In the genomic region with DNA sequence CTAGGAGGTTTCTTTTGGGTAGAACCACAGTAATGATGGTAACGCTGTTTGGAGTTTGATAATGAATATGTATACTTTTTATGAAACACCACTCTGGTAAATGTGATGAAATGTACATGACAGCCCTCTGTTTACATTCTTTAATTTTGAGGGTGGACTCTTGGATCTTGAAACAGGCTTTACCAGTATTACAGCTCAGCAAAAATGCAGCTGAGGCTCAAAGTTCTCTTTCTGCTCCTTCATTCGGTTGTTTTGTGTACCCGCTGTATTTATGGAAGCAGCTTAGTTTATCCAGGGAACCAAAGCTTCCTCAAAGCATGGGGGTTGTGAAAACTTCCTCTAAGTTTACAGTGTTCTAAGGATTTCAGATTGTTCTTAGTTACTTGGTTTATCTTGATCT, we compare ENCODE assay signal across 1 cellular context.
A peak's percentile ranks its signal among the peaks of the same experiment; 100 is the strongest.
TF ChIP-seq lines count a peak whose summit lies in the region.

No MANE protein-coding gene starts in this region.

TF ChIP-seq in HepG2, 621 proteins besides CTCF, POLR2A, EP300 and RAD21 (continued from another document and continues in another):
- TF ChIP-seq ZNF615 (CRISPR knock-in tag; IDR thresholded peaks at IDR 0.05; ENCODE audit: borderline replicate concordance) (no peak), ZNF569 (CRISPR knock-in tag; IDR thresholded peaks at IDR 0.05; ENCODE audit: borderline replicate concordance) (no peak), KAT8 (CRISPR knock-in tag; IDR thresholded peaks at IDR 0.05) (peak; percentile 56; the same call in 1 of the 2 replicates), WIZ (CRISPR knock-in tag; IDR thresholded peaks at IDR 0.05) (no peak), CHD2 (IDR thresholded peaks at IDR 0.05; ENCODE audit: low read depth, low read length) (no peak), TEAD3 (CRISPR knock-in tag; optimal IDR thresholded peaks at IDR 0.05; ENCODE audit: borderline replicate concordance) (peak; percentile 97), ZNF629 (CRISPR knock-in tag; conservative IDR thresholded peaks at IDR 0.05) (no peak; the same call in 1 of the 2 replicates), RFX5 (IDR thresholded peaks at IDR 0.05; ENCODE audit: low read depth, low read length) (no peak), ZNF430 (CRISPR knock-in tag; IDR thresholded peaks at IDR 0.05) (no peak), ZNF792 (CRISPR knock-in tag; IDR thresholded peaks at IDR 0.05) (0 out of 2 replicates have a peak, but pooled peaks have one; percentile 26), ATF7 (IDR thresholded peaks at IDR 0.05) (no peak), ATF7 (CRISPR knock-in tag; IDR thresholded peaks at IDR 0.05) (no peak), ZNF441 (CRISPR knock-in tag; IDR thresholded peaks at IDR 0.05; ENCODE audit: borderline replicate concordance) (no peak), ADNP (CRISPR knock-in tag; IDR thresholded peaks at IDR 0.05) (no peak), ZNF34 (CRISPR knock-in tag; IDR thresholded peaks at IDR 0.05; ENCODE audit: borderline replicate concordance) (no peak), NR2F6 (IDR thresholded peaks at IDR 0.05) (0 out of 2 replicates have a peak, but pooled peaks have one; percentile 34), NR2F6 (CRISPR knock-in tag; IDR thresholded peaks at IDR 0.05) (peak; percentile 43; the same call in 1 of the 2 replicates), ATF7-NPFF (CRISPR knock-in tag; IDR thresholded peaks at IDR 0.05; ENCODE audit: low read depth) (no peak), MAF1 (CRISPR knock-in tag; IDR thresholded peaks at IDR 0.05; ENCODE audit: borderline replicate concordance) (no peak), ZNF232 (CRISPR knock-in tag; IDR thresholded peaks at IDR 0.05; ENCODE audit: borderline replicate concordance) (no peak), ATF3 (CRISPR knock-in tag; IDR thresholded peaks at IDR 0.05) (no peak), ZNF253 (CRISPR knock-in tag; IDR thresholded peaks at IDR 0.05; ENCODE audit: borderline replicate concordance) (no peak), SIN3A (IDR thresholded peaks at IDR 0.05; ENCODE audit: borderline replicate concordance, low read depth, low read length) (no peak), KLF12 (CRISPR knock-in tag; IDR thresholded peaks at IDR 0.05; ENCODE audit: borderline replicate concordance) (no peak), ZMYM3 (CRISPR knock-in tag; IDR thresholded peaks at IDR 0.05) (peak; percentile 41; the same call in 1 of the 2 replicates), KDM5B (CRISPR knock-in tag; IDR thresholded peaks at IDR 0.05; ENCODE audit: borderline replicate concordance) (no peak), ZNF75D (CRISPR knock-in tag; IDR thresholded peaks at IDR 0.05; ENCODE audit: borderline replicate concordance) (no peak), PRMT3 (CRISPR knock-in tag; IDR thresholded peaks at IDR 0.05; ENCODE audit: borderline replicate concordance, low read depth) (no peak), NRL (CRISPR knock-in tag; IDR thresholded peaks at IDR 0.05; ENCODE audit: borderline replicate concordance) (no peak), MTF2 (CRISPR knock-in tag; IDR thresholded peaks at IDR 0.05; ENCODE audit: borderline replicate concordance) (no peak), ZFP91 (CRISPR knock-in tag; IDR thresholded peaks at IDR 0.05; ENCODE audit: borderline replicate concordance) (no peak), THAP9 (CRISPR knock-in tag; IDR thresholded peaks at IDR 0.05; ENCODE audit: borderline replicate concordance) (no peak), HMGA1 (CRISPR knock-in tag; conservative IDR thresholded peaks at IDR 0.05) (no peak), EED (CRISPR knock-in tag; IDR thresholded peaks at IDR 0.05) (no peak), ZNF777 (CRISPR knock-in tag; IDR thresholded peaks at IDR 0.05) (no peak), TMF1 (CRISPR knock-in tag; IDR thresholded peaks at IDR 0.05; ENCODE audit: low read depth) (no peak), CENPBD1 (CRISPR knock-in tag; IDR thresholded peaks at IDR 0.05; ENCODE audit: borderline replicate concordance, low read depth) (no peak)
- TF ChIP-seq, protein P1, sequence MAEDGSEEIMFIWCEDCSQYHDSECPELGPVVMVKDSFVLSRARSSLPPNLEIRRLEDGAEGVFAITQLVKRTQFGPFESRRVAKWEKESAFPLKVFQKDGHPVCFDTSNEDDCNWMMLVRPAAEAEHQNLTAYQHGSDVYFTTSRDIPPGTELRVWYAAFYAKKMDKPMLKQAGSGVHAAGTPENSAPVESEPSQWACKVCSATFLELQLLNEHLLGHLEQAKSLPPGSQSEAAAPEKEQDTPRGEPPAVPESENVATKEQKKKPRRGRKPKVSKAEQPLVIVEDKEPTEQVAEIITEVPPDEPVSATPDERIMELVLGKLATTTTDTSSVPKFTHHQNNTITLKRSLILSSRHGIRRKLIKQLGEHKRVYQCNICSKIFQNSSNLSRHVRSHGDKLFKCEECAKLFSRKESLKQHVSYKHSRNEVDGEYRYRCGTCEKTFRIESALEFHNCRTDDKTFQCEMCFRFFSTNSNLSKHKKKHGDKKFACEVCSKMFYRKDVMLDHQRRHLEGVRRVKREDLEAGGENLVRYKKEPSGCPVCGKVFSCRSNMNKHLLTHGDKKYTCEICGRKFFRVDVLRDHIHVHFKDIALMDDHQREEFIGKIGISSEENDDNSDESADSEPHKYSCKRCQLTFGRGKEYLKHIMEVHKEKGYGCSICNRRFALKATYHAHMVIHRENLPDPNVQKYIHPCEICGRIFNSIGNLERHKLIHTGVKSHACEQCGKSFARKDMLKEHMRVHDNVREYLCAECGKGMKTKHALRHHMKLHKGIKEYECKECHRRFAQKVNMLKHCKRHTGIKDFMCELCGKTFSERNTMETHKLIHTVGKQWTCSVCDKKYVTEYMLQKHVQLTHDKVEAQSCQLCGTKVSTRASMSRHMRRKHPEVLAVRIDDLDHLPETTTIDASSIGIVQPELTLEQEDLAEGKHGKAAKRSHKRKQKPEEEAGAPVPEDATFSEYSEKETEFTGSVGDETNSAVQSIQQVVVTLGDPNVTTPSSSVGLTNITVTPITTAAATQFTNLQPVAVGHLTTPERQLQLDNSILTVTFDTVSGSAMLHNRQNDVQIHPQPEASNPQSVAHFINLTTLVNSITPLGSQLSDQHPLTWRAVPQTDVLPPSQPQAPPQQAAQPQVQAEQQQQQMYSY (CRISPR knock-in tag; IDR thresholded peaks at IDR 0.05) = no peak
- TF ChIP-seq, protein P2, sequence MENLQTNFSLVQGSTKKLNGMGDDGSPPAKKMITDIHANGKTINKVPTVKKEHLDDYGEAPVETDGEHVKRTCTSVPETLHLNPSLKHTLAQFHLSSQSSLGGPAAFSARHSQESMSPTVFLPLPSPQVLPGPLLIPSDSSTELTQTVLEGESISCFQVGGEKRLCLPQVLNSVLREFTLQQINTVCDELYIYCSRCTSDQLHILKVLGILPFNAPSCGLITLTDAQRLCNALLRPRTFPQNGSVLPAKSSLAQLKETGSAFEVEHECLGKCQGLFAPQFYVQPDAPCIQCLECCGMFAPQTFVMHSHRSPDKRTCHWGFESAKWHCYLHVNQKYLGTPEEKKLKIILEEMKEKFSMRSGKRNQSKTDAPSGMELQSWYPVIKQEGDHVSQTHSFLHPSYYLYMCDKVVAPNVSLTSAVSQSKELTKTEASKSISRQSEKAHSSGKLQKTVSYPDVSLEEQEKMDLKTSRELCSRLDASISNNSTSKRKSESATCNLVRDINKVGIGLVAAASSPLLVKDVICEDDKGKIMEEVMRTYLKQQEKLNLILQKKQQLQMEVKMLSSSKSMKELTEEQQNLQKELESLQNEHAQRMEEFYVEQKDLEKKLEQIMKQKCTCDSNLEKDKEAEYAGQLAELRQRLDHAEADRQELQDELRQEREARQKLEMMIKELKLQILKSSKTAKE (CRISPR knock-in tag; IDR thresholded peaks at IDR 0.05; ENCODE audit: borderline replicate concordance) = no peak
- TF ChIP-seq, protein P3, sequence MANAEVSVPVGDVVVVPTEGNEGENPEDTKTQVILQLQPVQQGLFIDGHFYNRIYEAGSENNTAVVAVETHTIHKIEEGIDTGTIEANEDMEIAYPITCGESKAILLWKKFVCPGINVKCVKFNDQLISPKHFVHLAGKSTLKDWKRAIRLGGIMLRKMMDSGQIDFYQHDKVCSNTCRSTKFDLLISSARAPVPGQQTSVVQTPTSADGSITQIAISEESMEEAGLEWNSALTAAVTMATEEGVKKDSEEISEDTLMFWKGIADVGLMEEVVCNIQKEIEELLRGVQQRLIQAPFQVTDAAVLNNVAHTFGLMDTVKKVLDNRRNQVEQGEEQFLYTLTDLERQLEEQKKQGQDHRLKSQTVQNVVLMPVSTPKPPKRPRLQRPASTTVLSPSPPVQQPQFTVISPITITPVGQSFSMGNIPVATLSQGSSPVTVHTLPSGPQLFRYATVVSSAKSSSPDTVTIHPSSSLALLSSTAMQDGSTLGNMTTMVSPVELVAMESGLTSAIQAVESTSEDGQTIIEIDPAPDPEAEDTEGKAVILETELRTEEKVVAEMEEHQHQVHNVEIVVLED (CRISPR knock-in tag; IDR thresholded peaks at IDR 0.05; ENCODE audit: borderline replicate concordance) = no peak
- TF ChIP-seq, protein P4, sequence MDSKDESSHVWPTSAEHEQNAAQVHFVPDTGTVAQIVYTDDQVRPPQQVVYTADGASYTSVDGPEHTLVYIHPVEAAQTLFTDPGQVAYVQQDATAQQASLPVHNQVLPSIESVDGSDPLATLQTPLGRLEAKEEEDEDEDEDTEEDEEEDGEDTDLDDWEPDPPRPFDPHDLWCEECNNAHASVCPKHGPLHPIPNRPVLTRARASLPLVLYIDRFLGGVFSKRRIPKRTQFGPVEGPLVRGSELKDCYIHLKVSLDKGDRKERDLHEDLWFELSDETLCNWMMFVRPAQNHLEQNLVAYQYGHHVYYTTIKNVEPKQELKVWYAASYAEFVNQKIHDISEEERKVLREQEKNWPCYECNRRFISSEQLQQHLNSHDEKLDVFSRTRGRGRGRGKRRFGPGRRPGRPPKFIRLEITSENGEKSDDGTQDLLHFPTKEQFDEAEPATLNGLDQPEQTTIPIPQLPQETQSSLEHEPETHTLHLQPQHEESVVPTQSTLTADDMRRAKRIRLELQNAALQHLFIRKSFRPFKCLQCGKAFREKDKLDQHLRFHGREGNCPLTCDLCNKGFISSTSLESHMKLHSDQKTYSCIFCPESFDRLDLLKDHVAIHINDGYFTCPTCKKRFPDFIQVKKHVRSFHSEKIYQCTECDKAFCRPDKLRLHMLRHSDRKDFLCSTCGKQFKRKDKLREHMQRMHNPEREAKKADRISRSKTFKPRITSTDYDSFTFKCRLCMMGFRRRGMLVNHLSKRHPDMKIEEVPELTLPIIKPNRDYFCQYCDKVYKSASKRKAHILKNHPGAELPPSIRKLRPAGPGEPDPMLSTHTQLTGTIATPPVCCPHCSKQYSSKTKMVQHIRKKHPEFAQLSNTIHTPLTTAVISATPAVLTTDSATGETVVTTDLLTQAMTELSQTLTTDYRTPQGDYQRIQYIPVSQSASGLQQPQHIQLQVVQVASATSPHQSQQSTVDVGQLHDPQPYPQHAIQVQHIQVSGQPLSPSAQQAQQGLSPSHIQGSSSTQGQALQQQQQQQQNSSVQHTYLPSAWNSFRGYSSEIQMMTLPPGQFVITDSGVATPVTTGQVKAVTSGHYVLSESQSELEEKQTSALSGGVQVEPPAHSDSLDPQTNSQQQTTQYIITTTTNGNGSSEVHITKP (CRISPR knock-in tag; IDR thresholded peaks at IDR 0.05; ENCODE audit: low read depth) = no peak
- TF ChIP-seq, protein P5, sequence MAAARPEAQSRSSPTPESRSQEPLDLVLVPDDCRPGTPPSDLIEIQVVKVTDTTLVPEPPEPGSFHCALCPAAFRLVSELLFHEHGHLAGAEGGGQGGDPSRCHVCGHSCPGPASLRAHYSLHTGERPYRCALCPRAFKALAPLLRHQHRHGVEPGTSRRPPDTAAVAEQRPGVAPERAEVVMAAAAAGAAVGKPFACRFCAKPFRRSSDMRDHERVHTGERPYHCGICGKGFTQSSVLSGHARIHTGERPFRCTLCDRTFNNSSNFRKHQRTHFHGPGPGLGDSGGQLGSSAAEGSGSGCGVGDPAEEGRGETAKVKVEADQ (CRISPR knock-in tag; IDR thresholded peaks at IDR 0.05; ENCODE audit: borderline replicate concordance) = no peak
- TF ChIP-seq, protein P6, sequence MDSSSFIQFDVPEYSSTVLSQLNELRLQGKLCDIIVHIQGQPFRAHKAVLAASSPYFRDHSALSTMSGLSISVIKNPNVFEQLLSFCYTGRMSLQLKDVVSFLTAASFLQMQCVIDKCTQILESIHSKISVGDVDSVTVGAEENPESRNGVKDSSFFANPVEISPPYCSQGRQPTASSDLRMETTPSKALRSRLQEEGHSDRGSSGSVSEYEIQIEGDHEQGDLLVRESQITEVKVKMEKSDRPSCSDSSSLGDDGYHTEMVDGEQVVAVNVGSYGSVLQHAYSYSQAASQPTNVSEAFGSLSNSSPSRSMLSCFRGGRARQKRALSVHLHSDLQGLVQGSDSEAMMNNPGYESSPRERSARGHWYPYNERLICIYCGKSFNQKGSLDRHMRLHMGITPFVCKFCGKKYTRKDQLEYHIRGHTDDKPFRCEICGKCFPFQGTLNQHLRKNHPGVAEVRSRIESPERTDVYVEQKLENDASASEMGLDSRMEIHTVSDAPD (CRISPR knock-in tag; IDR thresholded peaks at IDR 0.05) = no peak
